25 cellular contexts compared by ENCODE assay signal in the genomic region with DNA sequence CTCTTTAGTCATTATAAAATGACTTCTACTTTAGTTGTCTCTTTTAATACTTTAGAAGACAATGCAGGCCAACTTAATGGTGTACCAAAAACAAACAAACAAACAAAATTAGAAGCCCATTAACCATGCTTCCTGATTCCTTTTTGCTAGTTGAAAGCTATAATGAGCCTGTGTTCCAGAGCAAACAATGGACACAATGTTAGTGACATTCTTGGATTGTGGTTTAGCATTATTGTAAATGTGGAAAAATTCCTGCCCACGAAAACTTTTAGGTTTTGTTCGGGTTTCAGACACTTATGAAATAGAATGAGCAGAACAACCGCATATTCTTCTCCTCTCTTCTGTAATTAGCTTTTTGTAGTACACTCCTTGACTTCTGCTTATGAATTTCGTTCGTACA.
"Had no signal": no experiment of that assay in that cellular context is flagged by ENCODE, and none has a peak within 500 bp of the region (broad histone marks: within the 10 kb centered on the region; RNA-seq: fewer than 3 reads in every experiment).

No MANE protein-coding gene starts in this region.

- H3K27me3 Mint-ChIP-seq: activated CD4-positive, alpha-beta memory T cell treated with anti-CD3 and anti-CD28 coated beads, Interleukin-2, amount 10 ng/mL, durations not matched to agents 7 days and 5 days; activated CD4-positive, alpha-beta T cell treated with anti-CD3 and anti-CD28 coated beads for 36 hours; activated CD4-positive, alpha-beta T cell treated with anti-CD3 and anti-CD28 coated beads, Interleukin-2, amount 10 ng/mL, durations not matched to agents 24 days and 14 days; activated naive CD8-positive, alpha-beta T cell; activated T-cell treated with anti-CD3 and anti-CD28 coated beads, Interleukin-2, amount 50 U/mL, for 24 hours had no signal

- H3K36me3 Mint-ChIP-seq: activated naive CD8-positive, alpha-beta T cell had no signal

- ATAC-seq: activated CD4-positive, alpha-beta T cell treated with anti-CD3 and anti-CD28 coated beads for 36 hours; activated T-cell treated with anti-CD3 and anti-CD28 coated beads, Interleukin-2, amount 50 U/mL, for 72 hours; body of pancreas; foreskin keratinocyte; gastroesophageal sphincter had no signal

- DNase-seq: activated CD4-positive, alpha-beta memory T cell treated with anti-CD3 and anti-CD28 coated beads, Interleukin-2, amount 10 ng/mL, durations not matched to agents 7 days and 5 days; activated CD4-positive, alpha-beta T cell treated with anti-CD3 and anti-CD28 coated beads for 36 hours; activated CD4-positive, alpha-beta T cell treated with anti-CD3 and anti-CD28 coated beads, Interleukin-2, amount 10 ng/mL, durations not matched to agents 24 days and 14 days; activated CD4-positive, CD25-positive, alpha-beta regulatory T cell; activated CD4-positive, CD25-positive, alpha-beta regulatory T cell treated with anti-CD3 and anti-CD28 coated beads, Interleukin-2, amount 50 U/mL, for 72 hours; activated CD8-positive, alpha-beta memory T cell treated with anti-CD3 and anti-CD28 coated beads, Interleukin-2, amount 50 U/mL, for 48 hours; activated gamma-delta T cell; activated naive CD4-positive, alpha-beta T cell; activated naive CD4-positive, alpha-beta T cell treated with anti-CD3 and anti-CD28 coated beads, Interleukin-2, amount 50 U/mL, for 16 hours; activated T-cell treated with anti-CD3 and anti-CD28 coated beads for 4 hours; activated T-cell treated with anti-CD3 and anti-CD28 coated beads, Interleukin-2, amount 50 U/mL, for 24 hours; activated T-cell treated with anti-CD3 and anti-CD28 coated beads, Interleukin-2, amount 50 U/mL, for 72 hours; amniotic stem cell; anterior cingulate cortex; body of pancreas; central memory CD4-positive, alpha-beta T cell; cerebellar nuclear complex; colonic mucosa; effector CD8-positive, alpha-beta T cell; foreskin keratinocyte; head of caudate nucleus; T-helper 2 cell had no signal

- H3K27ac ChIP-seq: body of pancreas, colonic mucosa, esophagus muscularis mucosa, foreskin keratinocyte, gastroesophageal sphincter had no signal

- H3K4me1 Mint-ChIP-seq: activated CD4-positive, alpha-beta memory T cell treated with anti-CD3 and anti-CD28 coated beads, Interleukin-2, amount 10 ng/mL, durations not matched to agents 7 days and 5 days; activated CD4-positive, alpha-beta T cell treated with anti-CD3 and anti-CD28 coated beads for 36 hours; activated CD4-positive, alpha-beta T cell treated with anti-CD3 and anti-CD28 coated beads, Interleukin-2, amount 10 ng/mL, durations not matched to agents 24 days and 14 days had no signal

- H3K4me3 Mint-ChIP-seq: activated CD4-positive, alpha-beta memory T cell treated with anti-CD3 and anti-CD28 coated beads, Interleukin-2, amount 10 ng/mL, durations not matched to agents 7 days and 5 days; activated CD4-positive, alpha-beta T cell treated with anti-CD3 and anti-CD28 coated beads for 36 hours; activated CD4-positive, alpha-beta T cell treated with anti-CD3 and anti-CD28 coated beads, Interleukin-2, amount 10 ng/mL, durations not matched to agents 24 days and 14 days; activated naive CD8-positive, alpha-beta T cell; activated T-cell treated with anti-CD3 and anti-CD28 coated beads, Interleukin-2, amount 50 U/mL, for 24 hours; activated T-cell treated with anti-CD3 and anti-CD28 coated beads, Interleukin-2, amount 50 U/mL, for 72 hours had no signal

- H3K27ac Mint-ChIP-seq: activated CD4-positive, alpha-beta memory T cell treated with anti-CD3 and anti-CD28 coated beads, Interleukin-2, amount 10 ng/mL, durations not matched to agents 7 days and 5 days; activated CD4-positive, alpha-beta T cell treated with anti-CD3 and anti-CD28 coated beads for 36 hours; activated CD4-positive, alpha-beta T cell treated with anti-CD3 and anti-CD28 coated beads, Interleukin-2, amount 10 ng/mL, durations not matched to agents 24 days and 14 days; activated naive CD8-positive, alpha-beta T cell; activated T-cell treated with anti-CD3 and anti-CD28 coated beads, Interleukin-2, amount 50 U/mL, for 24 hours; activated T-cell treated with anti-CD3 and anti-CD28 coated beads, Interleukin-2, amount 50 U/mL, for 72 hours had no signal
